Comparison of ENCODE assay signal across 12 cellular contexts in the genomic region with DNA sequence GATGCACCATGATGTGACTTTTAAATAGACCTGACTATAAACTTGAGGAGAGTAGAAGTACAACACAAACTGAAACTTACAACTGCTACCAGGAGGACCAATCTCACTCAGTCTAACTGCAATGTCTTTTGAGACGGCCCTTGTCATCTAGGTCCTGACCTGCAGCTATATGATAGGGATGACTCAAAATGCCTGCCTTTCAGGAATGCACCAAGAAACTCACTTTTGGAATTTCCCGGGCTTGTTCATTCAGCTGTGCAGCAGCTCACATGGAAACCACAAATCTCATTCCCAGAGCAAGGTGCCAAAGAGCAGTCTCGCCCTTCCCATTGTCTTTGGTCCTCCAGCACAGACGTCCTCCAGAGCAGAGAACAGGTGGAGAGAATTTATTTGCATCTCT.
A peak's percentile ranks its signal among the peaks of the same experiment; 100 is the strongest.
DNase-seq lines count a peak whose midpoint lies in the region; ATAC-seq and TF ChIP-seq lines count a peak whose summit lies in the region.
"Had no signal": no experiment of that assay in that cellular context is flagged by ENCODE, and none has a peak within 500 bp of the region (broad histone marks: within the 10 kb centered on the region; RNA-seq: fewer than 3 reads in every experiment).

No MANE protein-coding gene starts in this region.

- dilution Hi-C loops in mammary epithelial cell (cut with HindIII; ENCODE audit: low sequenced_read_pairs) = no loop called here

- H3K27me3 ChIP-seq in mammary epithelial cell (ENCODE audit: insufficient read depth, low read length) = no peaks in the 10 kb centered on the region
- H3K27me3 ChIP-seq in osteoblast (ENCODE audit: insufficient read depth, low read length) = no peaks in the 10 kb centered on the region
- H3K27me3 ChIP-seq in H7 (ENCODE audit: control insufficient read depth, insufficient read depth, low read length) = no peaks in the 10 kb centered on the region
- H3K27me3 ChIP-seq: testis had no signal

- ATAC-seq in HG03139 (IDR thresholded peaks at IDR 0.05; ENCODE audit: unreplicated experiment) = no peak

- no peaks in the 10 kb centered on the region for H3K36me3 ChIP-seq in mammary epithelial cell (ENCODE audit: insufficient read depth, low read length)
- H3K36me3 ChIP-seq in osteoblast (ENCODE audit: insufficient read depth, low read length) = no peaks in the 10 kb centered on the region
- no peaks in the 10 kb centered on the region for H3K36me3 ChIP-seq in H7 (replicated peaks; ENCODE audit: control insufficient read depth, insufficient read depth, low read length)

- BruUV-seq in mammary epithelial cell (replicated peaks; lab: Mats Ljungman, UMichigan) = no TSS peak

- WGBS in mammary epithelial cell (ENCODE audit: low coverage, missing lambda C conversion rate) = 3% methylated on average over 4 of the region's 4 CpGs

- H3K4me3 ChIP-seq in mammary epithelial cell (replicated peaks in 1 of 3; ENCODE audit: insufficient read depth in 1 of 3, low read depth in 2 of 3, low read length in 3 of 3) = no peak overlapping the region
- no peak overlapping the region for H3K4me3 ChIP-seq in osteoblast (ENCODE audit: insufficient read depth, low read length)
- H3K4me3 ChIP-seq in H7 (ENCODE audit: insufficient read depth, low read depth, low read length) = no peak overlapping the region
- H3K4me3 ChIP-seq: testis had no signal

- H3K4me2 ChIP-seq in mammary epithelial cell (ENCODE audit: insufficient read depth, low read depth, low read length) (peak overlapping the region; percentile 38), osteoblast (ENCODE audit: insufficient read depth, low read length) (no peak overlapping the region)

- CTCF ChIA-PET in mammary epithelial cell (lab: Charles Lee; ENCODE audit: low non-redundant PET) = no interaction called here

- H4K20me1 ChIP-seq in mammary epithelial cell (ENCODE audit: insufficient read depth, low read length) (no peaks in the 10 kb centered on the region), osteoblast (ENCODE audit: insufficient read depth, low read length) (no peaks in the 10 kb centered on the region)

- in situ Hi-C loops in GM13977 (cut with MboI; ENCODE audit: low pct_unique_long_range_greater_than_20kb, low sequenced_read_pairs, unreplicated experiment) = no loop called here
- in situ Hi-C loops in mammary epithelial cell (cut with MboI; ENCODE audit: low sequenced_read_pairs in 2 of 2) = no loop called here

- H3K9me3 ChIP-seq in mammary epithelial cell (replicated peaks; ENCODE audit: insufficient read depth, low read length) (no peaks in the 10 kb centered on the region), osteoblast (ENCODE audit: low read depth, low read length) (no peaks in the 10 kb centered on the region)
- H3K9me3 ChIP-seq: testis had no signal

- intact Hi-C loops in mammary epithelial cell (cut with micrococcal nuclease) = no loop called here

- peaks cover 9% of the 10 kb centered on the region for H3K4me1 ChIP-seq in mammary epithelial cell (ENCODE audit: insufficient read depth, low read length)
- H3K4me1 ChIP-seq in osteoblast (ENCODE audit: insufficient read depth, low read length) = no peaks in the 10 kb centered on the region
- H3K4me1 ChIP-seq: testis had no signal

- H3K79me2 ChIP-seq in mammary epithelial cell (ENCODE audit: insufficient read depth, low read length) (no peaks in the 10 kb centered on the region), osteoblast (ENCODE audit: insufficient read depth, low read length) (no peaks in the 10 kb centered on the region)

- DNase-seq in GM13977 (ENCODE audit: low spot score) (peak; percentile 7), LHCN-M2 (ENCODE audit: low read depth) (peak; percentile 92), mammary epithelial cell (peak; percentile 98), osteoblast (ENCODE audit: insufficient read length, low spot score, missing footprints) (peak; percentile 73), NCI-H446 (lab: John Stamatoyannopoulos, UW) (no peak), UCSD-AML1 (lab: John Stamatoyannopoulos, UW; ENCODE audit: unreplicated experiment) (no peak), H7 (no peak)
- DNase-seq: activated CD4-positive, alpha-beta T cell treated with anti-CD3 and anti-CD28 coated beads for 4 hours; NCI-H1436 treated with DMSO at 0.1 percent for 48 hours; T-helper 1 cell; testis had no signal

- TF ChIP-seq CTCF in GM13977 (IDR thresholded peaks at IDR 0.05; ENCODE audit: extremely low read depth, insufficient read depth, missing control alignments) (no peak), mammary epithelial cell (conservative IDR thresholded peaks at IDR 0.05 in 1 of 2, IDR thresholded peaks at IDR 0.05 in 1 of 2; ENCODE audit: extremely low read depth in 1 of 2, insufficient read depth in 1 of 2, low read depth in 1 of 2, low read length in 2 of 2) (no peak), osteoblast (IDR thresholded peaks at IDR 0.05; ENCODE audit: extremely low read depth, low read depth, low read length) (no peak)

- H3K27ac ChIP-seq in mammary epithelial cell (ENCODE audit: insufficient read depth, low read depth, low read length) (no peak overlapping the region), osteoblast (ENCODE audit: low read depth, low read length) (no peak overlapping the region)
- H3K27ac ChIP-seq: testis had no signal

- H3K9ac ChIP-seq in mammary epithelial cell (ENCODE audit: insufficient read depth, low read length) = no peak overlapping the region

- peak overlapping the region; percentile 68 for H2AFZ ChIP-seq in mammary epithelial cell (ENCODE audit: low read depth, low read length)
- no peak overlapping the region for H2AFZ ChIP-seq in osteoblast (ENCODE audit: low read length)

Comparison
In these comparisons a context has a peak if more than half of its experiments do, and no peak if none do; other contexts are left out.
1. DNase-seq: peak in GM13977 (single experiment), LHCN-M2 (single experiment), mammary epithelial cell (single experiment) and osteoblast (single experiment); none in NCI-H446 (0 of 2), UCSD-AML1 (single experiment) and H7 (single experiment).